ENCODE assay signal across 8 cellular contexts in genomic region chr1:44036409-44037111, GRCh38. TPM values are rescaled to one million over a fixed set of nuclear protein-coding genes. Genes with fewer than 3 reads are reported as not detected.
DNase-seq lines count a peak whose midpoint lies in the region; ATAC-seq, FAIRE-seq and TF ChIP-seq lines count a peak whose summit lies in the region.

No MANE protein-coding gene starts in this region.

- TF ChIP-seq EP300 in HepG2 (IDR thresholded peaks at IDR 0.05; ENCODE audit: low read depth in 2 of 2, low read length in 2 of 2) (no peak), HepG2 (CRISPR knock-in tag; IDR thresholded peaks at IDR 0.05; ENCODE audit: borderline replicate concordance) (no peak)

- no peaks in the 10 kb centered on the region for H4K20me1 ChIP-seq in HepG2 (ENCODE audit: insufficient read depth, low read length)

- H3K4me1 ChIP-seq in HepG2 (ENCODE audit: insufficient read depth, low read length), result peaks cover 46% of the 10 kb centered on the region

- BruUV-seq in HepG2 (replicated peaks; lab: Mats Ljungman, UMichigan), result no TSS peak

- TF ChIP-seq POLR2A in HepG2 (IDR thresholded peaks at IDR 0.05; ENCODE audit: insufficient read depth in 1 of 2, low read depth in 2 of 2, low read length in 2 of 2), result no peak

- no peak overlapping the region for H2AFZ ChIP-seq in HepG2 (ENCODE audit: low read length)

- H3K79me2 ChIP-seq in HepG2 (ENCODE audit: insufficient read depth, low read length), result no peaks in the 10 kb centered on the region

- no peak overlapping the region for H3K4me2 ChIP-seq in HepG2 (ENCODE audit: low read depth, low read length)

- no peaks in the 10 kb centered on the region for H3K9me3 ChIP-seq in AG04450 (ENCODE audit: control insufficient read depth, insufficient read depth, low read length)
- H3K9me3 ChIP-seq in HepG2 (ENCODE audit: low read length), result no peaks in the 10 kb centered on the region

- H3K36me3 ChIP-seq in HepG2 (replicated peaks in 1 of 2; ENCODE audit: control insufficient read depth in 1 of 2, insufficient read depth in 2 of 2, low read length in 2 of 2), result no peaks in the 10 kb centered on the region

- H3K9ac ChIP-seq in HepG2 (ENCODE audit: insufficient read depth, low read depth, low read length), result no peak overlapping the region

- POLR2A ChIA-PET in AG04450 (lab: Yijun Ruan, JAX) (interaction anchor here (0.8 to 1.2 kb wide), 2 partner anchors 12 to 56 kb away, joined by 3 read pairs; no protein-coding TSS in a partner anchor), HepG2 (lab: Yijun Ruan, JAX) (interaction anchor here (0.7 to 1.2 kb wide), 3 partner anchors 44 to 58 kb away, joined by 3 to 4 read pairs (median 3); no protein-coding TSS in a partner anchor)

- WGBS in HepG2 (ENCODE audit: low lambda C conversion rate), result 4% methylated on average over 6 of the region's 6 CpGs

- FAIRE-seq in HepG2 (lab: Jason Lieb, UNC), result peak; percentile 83

- peak; percentile 83 for TF ChIP-seq RAD21 in HepG2 (CRISPR knock-in tag; IDR thresholded peaks at IDR 0.05)

- in situ Hi-C loops in HepG2 (cut with HindIII; ENCODE audit: extremely low pct_ligation_motif_present, low pct_unique_long_range_greater_than_20kb), result no loop called here

- CTCF ChIA-PET in AG04450 (lab: Charles Lee), result interaction anchor here (0.6 to 4.4 kb wide), 10 partner anchors 10 to 273 kb away, joined by 3 to 51 read pairs (median 5); no protein-coding TSS in a partner anchor
- CTCF ChIA-PET in HepG2 (lab: Yijun Ruan, JAX; ENCODE audit: low intra/inter-chr PET ratio, low total read pairs), result interaction anchor here (1.2 to 3.1 kb wide), 3 partner anchors 27 to 41 kb away, joined by 8 to 57 read pairs (median 9); no protein-coding TSS in a partner anchor

- no peaks in the 10 kb centered on the region for H3K27me3 ChIP-seq in AG04450 (ENCODE audit: control insufficient read depth, insufficient read depth, low read length)
- peaks cover 0 to 2% of the 10 kb centered on the region in 2 experiments; a peak in 1 of 5 replicates for H3K27me3 ChIP-seq in HepG2 (ENCODE audit: control insufficient read depth in 1 of 2, insufficient read depth in 2 of 2, low read length in 2 of 2)

- DNase-seq in AG04450 (ENCODE audit: low read depth, low spot score) (no peak), GM20000 (ENCODE audit: low spot score) (peak; percentile 70), NCI-H345 (lab: John Stamatoyannopoulos, UW) (peak; percentile 84), HepG2 (ENCODE audit: low spot score) (peak; percentile 55)
- DNase-seq in activated CD4-positive, alpha-beta T cell treated with anti-CD3 and anti-CD28 coated beads for 24 hours (ENCODE audit: low read depth in 2 of 2), result peak; percentile 51 to 59
- peak; percentile 16 to 49 (median 32) for DNase-seq in stimulated activated CD4-positive, alpha-beta T cell treated with anti-CD3 and anti-CD28 coated beads, TNF-alpha, amount 100 ng/mL, for 1 hour (ENCODE audit: low read depth in 3 of 3, low spot score in 1 of 3)

- ATAC-seq in HepG2, result peak; percentile 60
- ATAC-seq in GM19324 (IDR thresholded peaks at IDR 0.05; ENCODE audit: low FRiP score, unreplicated experiment), result no peak

- TF ChIP-seq CTCF in AG04450 (IDR thresholded peaks at IDR 0.05; ENCODE audit: low read depth, low read length), result peak; percentile 63
- peak; percentile 91 for TF ChIP-seq CTCF in GM20000 (IDR thresholded peaks at IDR 0.05; ENCODE audit: extremely low read depth, missing control alignments)
- peak; percentile 94 for TF ChIP-seq CTCF in HepG2 (CRISPR knock-in tag; IDR thresholded peaks at IDR 0.05)

- no peak overlapping the region for H3K4me3 ChIP-seq in AG04450 (ENCODE audit: low read depth, low read length)
- no peak overlapping the region for H3K4me3 ChIP-seq in HepG2 (replicated peaks in 1 of 3; ENCODE audit: insufficient read depth in 1 of 3, low read depth in 2 of 3, low read length in 3 of 3)

- peak overlapping the region; percentile 11 for H3K27ac ChIP-seq in AG04450 (ENCODE audit: low read depth, low read length)
- H3K27ac ChIP-seq in cingulate gyrus (ENCODE audit: low read depth, low read length), result peak overlapping the region; percentile 85
- no peak overlapping the region for H3K27ac ChIP-seq in HepG2 (ENCODE audit: extremely low read length, insufficient read depth, low read length)

- intact Hi-C loops in HepG2 (cut with micrococcal nuclease; ENCODE audit: unreplicated experiment), result loop anchor here (1.0 to 10.0 kb wide), 3 partner anchors 31 to 102 kb away; partner anchors contain the start of gene ARTN

RNA-seq across cellular contexts. Expression of gene SLC6A9, which starts 5.3 kb away (rescaled TPM):
- polyA plus RNA-seq in AG04450 (2011; rRNA removed), result 16.3 and 17.3 TPM in 2 replicates
- 29.5 and 34.1 TPM in 2 replicates for polyA minus RNA-seq in AG04450 (2011; rRNA and poly(A)+ RNA removed)
- 4.8 and 8.5 TPM in 2 replicates for total RNA-seq in HepG2 (2016; rRNA removed; fragmentation: Illumina TruSeq; extraction: Trizol)
- total RNA-seq in HepG2 (2016; cell fraction: cytosol; rRNA removed; fragmentation: Illumina TruSeq; extraction: Trizol; ENCODE audit: low read depth), result 1.5 and 2.2 TPM in 2 replicates
- 3.6 and 8.3 TPM in 2 replicates for total RNA-seq in HepG2 (2016; cell fraction: insoluble cytoplasmic fraction; rRNA removed; fragmentation: Illumina TruSeq; extraction: Trizol)
- total RNA-seq in HepG2 (2016; cell fraction: membrane; rRNA removed; fragmentation: Illumina TruSeq; extraction: Trizol), result 5.1 and 6.1 TPM in 2 replicates
- 11.0 and 14.1 TPM in 2 replicates for total RNA-seq in HepG2 (2016; cell fraction: nucleus; rRNA removed; fragmentation: Illumina TruSeq; extraction: Trizol)
- polyA plus RNA-seq in HepG2 (2011; rRNA removed), result 9.9 and 16.1 TPM in 2 replicates
- 7.9 and 8.4 TPM in 2 replicates for polyA plus RNA-seq in HepG2 (2011; cell fraction: cytosol; rRNA removed)
- polyA plus RNA-seq in HepG2 (2011; cell fraction: nucleus; rRNA removed), result 33.5 and 37.5 TPM in 2 replicates
- 11.7 and 19.4 TPM in 2 replicates for polyA plus RNA-seq in HepG2 (2012)
- 2.5 TPM in 2 replicates for polyA plus RNA-seq in HepG2 (2016; cell fraction: cytosol; fragmentation: Illumina TruSeq; extraction: Trizol; ENCODE audit: low read depth)
- polyA plus RNA-seq in HepG2 (2016; cell fraction: insoluble cytoplasmic fraction; fragmentation: Illumina TruSeq; extraction: Trizol; ENCODE audit: low read depth), result 5.1 and 6.9 TPM in 2 replicates
- polyA plus RNA-seq in HepG2 (2016; cell fraction: membrane; fragmentation: Illumina TruSeq; extraction: Trizol; ENCODE audit: low read depth), result 5.7 and 5.9 TPM in 2 replicates
- 20.8 and 22.7 TPM in 2 replicates for polyA plus RNA-seq in HepG2 (2016; cell fraction: nucleus; fragmentation: Illumina TruSeq; extraction: Trizol; ENCODE audit: insufficient read depth, low read depth)
- 32.9 and 95.0 TPM in 2 replicates for polyA minus RNA-seq in HepG2 (2011; rRNA and poly(A)+ RNA removed; ENCODE audit: low replicate concordance)
- polyA minus RNA-seq in HepG2 (2011; cell fraction: cytosol; rRNA and poly(A)+ RNA removed), result 7.2 and 7.7 TPM in 2 replicates
- 11.1 and 11.3 TPM in 2 replicates for polyA minus RNA-seq in HepG2 (2011; cell fraction: nucleus; rRNA and poly(A)+ RNA removed)

RNA-seq across cellular contexts. Expression of gene CCDC24, which starts 45.2 kb away (rescaled TPM):
- polyA plus RNA-seq in AG04450 (2011; rRNA removed), result 1.1 and 1.6 TPM in 2 replicates
- polyA minus RNA-seq in AG04450 (2011; rRNA and poly(A)+ RNA removed), result 0.92 and 1.0 TPM in 2 replicates
- 2.2 and 2.9 TPM in 2 replicates for total RNA-seq in HepG2 (2016; rRNA removed; fragmentation: Illumina TruSeq; extraction: Trizol)
- total RNA-seq in HepG2 (2016; cell fraction: cytosol; rRNA removed; fragmentation: Illumina TruSeq; extraction: Trizol; ENCODE audit: low read depth), result 0.79 and 2.4 TPM in 2 replicates
- total RNA-seq in HepG2 (2016; cell fraction: insoluble cytoplasmic fraction; rRNA removed; fragmentation: Illumina TruSeq; extraction: Trizol), result 0.95 and 2.5 TPM in 2 replicates
- 1.8 and 2.6 TPM in 2 replicates for total RNA-seq in HepG2 (2016; cell fraction: membrane; rRNA removed; fragmentation: Illumina TruSeq; extraction: Trizol)
- total RNA-seq in HepG2 (2016; cell fraction: nucleus; rRNA removed; fragmentation: Illumina TruSeq; extraction: Trizol), result 2.8 and 3.1 TPM in 2 replicates
- 1.4 and 1.8 TPM in 2 replicates for polyA plus RNA-seq in HepG2 (2011; rRNA removed)
- 0.59 and 0.82 TPM in 2 replicates for polyA plus RNA-seq in HepG2 (2011; cell fraction: cytosol; rRNA removed)
- 8.4 and 10.6 TPM in 2 replicates for polyA plus RNA-seq in HepG2 (2011; cell fraction: nucleus; rRNA removed)
- polyA plus RNA-seq in HepG2 (2012), result 2.3 and 3.3 TPM in 2 replicates
- 1.3 and 1.8 TPM in 2 replicates for polyA plus RNA-seq in HepG2 (2016; cell fraction: cytosol; fragmentation: Illumina TruSeq; extraction: Trizol; ENCODE audit: low read depth)
- 2.1 and 2.4 TPM in 2 replicates for polyA plus RNA-seq in HepG2 (2016; cell fraction: insoluble cytoplasmic fraction; fragmentation: Illumina TruSeq; extraction: Trizol; ENCODE audit: low read depth)
- polyA plus RNA-seq in HepG2 (2016; cell fraction: membrane; fragmentation: Illumina TruSeq; extraction: Trizol; ENCODE audit: low read depth), result 1.7 and 2.2 TPM in 2 replicates
- polyA plus RNA-seq in HepG2 (2016; cell fraction: nucleus; fragmentation: Illumina TruSeq; extraction: Trizol; ENCODE audit: insufficient read depth, low read depth), result 4.7 and 6.9 TPM in 2 replicates
- 1.1 and 1.6 TPM in 2 replicates for polyA minus RNA-seq in HepG2 (2011; rRNA and poly(A)+ RNA removed; ENCODE audit: low replicate concordance)
- not detected in 2 replicates for polyA minus RNA-seq in HepG2 (2011; cell fraction: cytosol; rRNA and poly(A)+ RNA removed)
- polyA minus RNA-seq in HepG2 (2011; cell fraction: nucleus; rRNA and poly(A)+ RNA removed), result 1.2 and 1.9 TPM in 2 replicates

RNA-seq across cellular contexts. Expression of gene B4GALT2, which starts 57.5 kb away (rescaled TPM):
- polyA plus RNA-seq in AG04450 (2011; rRNA removed) (39.0 and 50.4 TPM in 2 replicates), HepG2 (2011; rRNA removed) (41.9 and 57.0 TPM in 2 replicates)
- 40.8 and 55.5 TPM in 2 replicates for polyA minus RNA-seq in AG04450 (2011; rRNA and poly(A)+ RNA removed)
- 56.5 and 78.0 TPM in 2 replicates for total RNA-seq in HepG2 (2016; rRNA removed; fragmentation: Illumina TruSeq; extraction: Trizol)
- total RNA-seq in HepG2 (2016; cell fraction: cytosol; rRNA removed; fragmentation: Illumina TruSeq; extraction: Trizol; ENCODE audit: low read depth), result 81.0 and 86.5 TPM in 2 replicates
- 57.1 and 86.7 TPM in 2 replicates for total RNA-seq in HepG2 (2016; cell fraction: insoluble cytoplasmic fraction; rRNA removed; fragmentation: Illumina TruSeq; extraction: Trizol)
- total RNA-seq in HepG2 (2016; cell fraction: membrane; rRNA removed; fragmentation: Illumina TruSeq; extraction: Trizol), result 144 and 151 TPM in 2 replicates
- total RNA-seq in HepG2 (2016; cell fraction: nucleus; rRNA removed; fragmentation: Illumina TruSeq; extraction: Trizol), result 42.0 and 49.7 TPM in 2 replicates
- 39.2 and 66.4 TPM in 2 replicates for polyA plus RNA-seq in HepG2 (2011; cell fraction: cytosol; rRNA removed)
- polyA plus RNA-seq in HepG2 (2011; cell fraction: nucleus; rRNA removed), result 53.0 and 54.3 TPM in 2 replicates
- 40.1 and 41.5 TPM in 2 replicates for polyA plus RNA-seq in HepG2 (2012)
- 96.5 and 101 TPM in 2 replicates for polyA plus RNA-seq in HepG2 (2016; cell fraction: cytosol; fragmentation: Illumina TruSeq; extraction: Trizol; ENCODE audit: low read depth)
- polyA plus RNA-seq in HepG2 (2016; cell fraction: insoluble cytoplasmic fraction; fragmentation: Illumina TruSeq; extraction: Trizol; ENCODE audit: low read depth), result 67.6 and 73.0 TPM in 2 replicates
- polyA plus RNA-seq in HepG2 (2016; cell fraction: membrane; fragmentation: Illumina TruSeq; extraction: Trizol; ENCODE audit: low read depth), result 132 and 145 TPM in 2 replicates
- polyA plus RNA-seq in HepG2 (2016; cell fraction: nucleus; fragmentation: Illumina TruSeq; extraction: Trizol; ENCODE audit: insufficient read depth, low read depth), result 86.0 and 90.4 TPM in 2 replicates
- polyA minus RNA-seq in HepG2 (2011; rRNA and poly(A)+ RNA removed; ENCODE audit: low replicate concordance), result 52.0 and 94.8 TPM in 2 replicates
- polyA minus RNA-seq in HepG2 (2011; cell fraction: cytosol; rRNA and poly(A)+ RNA removed), result 24.3 and 27.3 TPM in 2 replicates
- 13.7 and 15.8 TPM in 2 replicates for polyA minus RNA-seq in HepG2 (2011; cell fraction: nucleus; rRNA and poly(A)+ RNA removed)
